In the genomic region with DNA sequence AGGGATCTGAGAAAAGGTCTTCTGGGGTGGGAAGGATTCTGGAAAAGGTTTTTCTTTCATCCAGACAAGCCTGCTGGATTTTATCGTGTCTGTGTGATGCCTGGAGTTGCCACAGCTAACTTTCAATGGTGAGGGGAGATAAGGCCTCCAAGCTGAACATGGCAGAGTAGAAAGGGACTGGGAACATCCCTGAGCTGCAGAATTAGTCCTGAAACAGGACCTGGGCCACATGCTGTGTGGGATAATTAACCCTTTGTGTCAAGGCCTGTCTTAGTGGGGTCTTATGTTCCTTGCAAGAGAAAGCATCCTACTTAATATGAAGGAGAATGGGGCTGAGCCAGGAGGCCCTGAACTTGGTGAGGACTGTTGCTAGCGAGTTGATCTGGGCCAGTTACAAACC, we compare ENCODE assay signal across 35 cellular contexts.
"Had no signal": no experiment of that assay in that cellular context is flagged by ENCODE, and none has a peak within 500 bp of the region (broad histone marks: within the 10 kb centered on the region; RNA-seq: fewer than 3 reads in every experiment).

No MANE protein-coding gene starts in this region.

- H3K4me3 Mint-ChIP-seq: activated CD8-positive, alpha-beta memory T cell treated with anti-CD3 and anti-CD28 coated beads, Interleukin-2, amount 10 ng/mL, durations not matched to agents 7 days and 5 days; activated CD8-positive, alpha-beta T cell treated with anti-CD3 and anti-CD28 coated beads for 36 hours; activated naive CD4-positive, alpha-beta T cell treated with anti-CD3 and anti-CD28 coated beads for 36 hours; activated naive CD4-positive, alpha-beta T cell treated with anti-CD3 and anti-CD28 coated beads, Interleukin-2, amount 50 U/mL, for 24 hours; activated naive CD8-positive, alpha-beta T cell treated with anti-CD3 and anti-CD28 coated beads for 36 hours; activated naive CD8-positive, alpha-beta T cell treated with anti-CD3 and anti-CD28 coated beads, Interleukin-2, amount 50 U/mL, for 24 hours; activated T-helper 1 cell treated with anti-CD3 and anti-CD28 coated beads, Interleukin-12 subunit alpha, Interleukin-12 subunit beta, Interleukin-2, Interleukin-4 antibody, amounts not matched to agents 30 ng/mL and 10 ng/mL and 1 ng/mL, durations not matched to agents 14 hours and 24 hours and 36 hours; dendritic cell treated with granulocyte-macrophage colony-stimulating factor and Interleukin-4, amounts not matched to agents 40 ng/mL and 50 ng/mL, for 4 days; T-helper 17 cell; T-helper 2 cell treated with Interferon-gamma antibody and Interleukin-4, amounts not matched to agents 5 μg/mL and 100 μg/mL, for 36 hours had no signal

- H3K4me3 ChIP-seq: adrenal gland, body of pancreas, coronary artery, dorsolateral prefrontal cortex, esophagus squamous epithelium, gastroesophageal sphincter had no signal

- H3K36me3 Mint-ChIP-seq: activated CD8-positive, alpha-beta memory T cell treated with anti-CD3 and anti-CD28 coated beads, Interleukin-2, amount 10 ng/mL, durations not matched to agents 7 days and 5 days; activated naive CD4-positive, alpha-beta T cell treated with anti-CD3 and anti-CD28 coated beads, Interleukin-2, amount 50 U/mL, for 24 hours; activated naive CD8-positive, alpha-beta T cell treated with anti-CD3 and anti-CD28 coated beads for 36 hours had no signal

- H3K27ac Mint-ChIP-seq: activated CD8-positive, alpha-beta memory T cell treated with anti-CD3 and anti-CD28 coated beads, Interleukin-2, amount 10 ng/mL, durations not matched to agents 7 days and 5 days; activated CD8-positive, alpha-beta T cell treated with anti-CD3 and anti-CD28 coated beads for 36 hours; activated naive CD4-positive, alpha-beta T cell treated with anti-CD3 and anti-CD28 coated beads for 36 hours; activated naive CD4-positive, alpha-beta T cell treated with anti-CD3 and anti-CD28 coated beads, Interleukin-2, amount 50 U/mL, for 24 hours; activated naive CD8-positive, alpha-beta T cell treated with anti-CD3 and anti-CD28 coated beads for 36 hours; activated naive CD8-positive, alpha-beta T cell treated with anti-CD3 and anti-CD28 coated beads, Interleukin-2, amount 50 U/mL, for 24 hours; activated T-helper 1 cell treated with anti-CD3 and anti-CD28 coated beads, Interleukin-12 subunit alpha, Interleukin-12 subunit beta, Interleukin-2, Interleukin-4 antibody, amounts not matched to agents 30 ng/mL and 10 ng/mL and 1 ng/mL, durations not matched to agents 14 hours and 24 hours and 36 hours; activated T-helper 2 cell treated with anti-CD3 and anti-CD28 coated beads, Interferon-gamma antibody, Interleukin-2, Interleukin-4, amounts not matched to agents 10 μg/mL and 5 μg/mL and 100 μg/mL, durations not matched to agents 14 hours and 24 hours and 36 hours; dendritic cell treated with granulocyte-macrophage colony-stimulating factor and Interleukin-4, amounts not matched to agents 40 ng/mL and 50 ng/mL, for 4 days; T-helper 17 cell; T-helper 2 cell treated with Interferon-gamma antibody and Interleukin-4, amounts not matched to agents 5 μg/mL and 100 μg/mL, for 36 hours had no signal

- H3K27me3 ChIP-seq: adrenal gland, body of pancreas, dorsolateral prefrontal cortex, esophagus squamous epithelium, gastroesophageal sphincter had no signal

- DNase-seq: activated CD4-positive, alpha-beta T cell treated with anti-CD3 and anti-CD28 coated beads for 1 hour; activated CD4-positive, alpha-beta T cell treated with anti-CD3 and anti-CD28 coated beads for 48 hours; activated CD4-positive, alpha-beta T cell treated with anti-CD3 and anti-CD28 coated beads, Interleukin-2, amount 50 U/mL, for 1 hour; activated CD4-positive, alpha-beta T cell treated with anti-CD3 and anti-CD28 coated beads, Interleukin-2, amount 50 U/mL, for 48 hours; activated CD8-positive, alpha-beta memory T cell treated with anti-CD3 and anti-CD28 coated beads, Interleukin-2, amount 10 ng/mL, durations not matched to agents 7 days and 5 days; activated CD8-positive, alpha-beta memory T cell treated with anti-CD3 and anti-CD28 coated beads, Interleukin-2, amount 50 U/mL, for 4 hours; activated CD8-positive, alpha-beta T cell treated with anti-CD3 and anti-CD28 coated beads for 36 hours; activated effector memory CD4-positive, alpha-beta T cell treated with anti-CD3 and anti-CD28 coated beads, Interleukin-2, amount 50 U/mL, for 16 hours; activated naive CD4-positive, alpha-beta T cell treated with anti-CD3 and anti-CD28 coated beads for 36 hours; activated naive CD8-positive, alpha-beta T cell treated with anti-CD3 and anti-CD28 coated beads for 36 hours; activated naive CD8-positive, alpha-beta T cell treated with anti-CD3 and anti-CD28 coated beads, Interleukin-2, amount 50 U/mL, for 24 hours; activated T-cell treated with anti-CD3 and anti-CD28 coated beads, Interleukin-2, amount 50 U/mL, for 1 hour; activated T-cell treated with anti-CD3 and anti-CD28 coated beads, Interleukin-2, amount 50 U/mL, for 48 hours; amygdala; aorta; body of pancreas; central memory CD4-positive, alpha-beta T cell; cerebellar nuclear complex; dorsolateral prefrontal cortex; effector memory CD4-positive, alpha-beta T cell; esophagus squamous epithelium; foreskin melanocyte; T-helper 1 cell; T-helper 17 cell; T1000 had no signal

- H3K4me1 ChIP-seq: body of pancreas, gastroesophageal sphincter had no signal

- FAIRE-seq: endothelial cell of umbilical vein had no signal

- H3K9me3 Mint-ChIP-seq: activated CD8-positive, alpha-beta T cell treated with anti-CD3 and anti-CD28 coated beads for 36 hours; activated naive CD4-positive, alpha-beta T cell treated with anti-CD3 and anti-CD28 coated beads for 36 hours; activated naive CD4-positive, alpha-beta T cell treated with anti-CD3 and anti-CD28 coated beads, Interleukin-2, amount 50 U/mL, for 24 hours; activated naive CD8-positive, alpha-beta T cell treated with anti-CD3 and anti-CD28 coated beads for 36 hours; activated naive CD8-positive, alpha-beta T cell treated with anti-CD3 and anti-CD28 coated beads, Interleukin-2, amount 50 U/mL, for 24 hours; activated T-helper 1 cell treated with anti-CD3 and anti-CD28 coated beads, Interleukin-12 subunit alpha, Interleukin-12 subunit beta, Interleukin-2, Interleukin-4 antibody, amounts not matched to agents 30 ng/mL and 10 ng/mL and 1 ng/mL, durations not matched to agents 14 hours and 24 hours and 36 hours; activated T-helper 2 cell treated with anti-CD3 and anti-CD28 coated beads, Interferon-gamma antibody, Interleukin-2, Interleukin-4, amounts not matched to agents 10 μg/mL and 5 μg/mL and 100 μg/mL, durations not matched to agents 14 hours and 24 hours and 36 hours; dendritic cell treated with granulocyte-macrophage colony-stimulating factor and Interleukin-4, amounts not matched to agents 40 ng/mL and 50 ng/mL, for 4 days; T-helper 2 cell treated with Interferon-gamma antibody and Interleukin-4, amounts not matched to agents 5 μg/mL and 100 μg/mL, for 36 hours had no signal

- H3K36me3 ChIP-seq: adrenal gland, gastroesophageal sphincter had no signal

- H3K4me1 Mint-ChIP-seq: activated CD8-positive, alpha-beta memory T cell treated with anti-CD3 and anti-CD28 coated beads, Interleukin-2, amount 10 ng/mL, durations not matched to agents 7 days and 5 days; activated naive CD4-positive, alpha-beta T cell treated with anti-CD3 and anti-CD28 coated beads, Interleukin-2, amount 50 U/mL, for 24 hours; activated naive CD8-positive, alpha-beta T cell treated with anti-CD3 and anti-CD28 coated beads for 36 hours; activated naive CD8-positive, alpha-beta T cell treated with anti-CD3 and anti-CD28 coated beads, Interleukin-2, amount 50 U/mL, for 24 hours; T-helper 17 cell had no signal

- H3K27ac ChIP-seq: adrenal gland, body of pancreas, coronary artery, epithelial cell of prostate, esophagus squamous epithelium, gastroesophageal sphincter had no signal

- ATAC-seq: activated CD8-positive, alpha-beta memory T cell treated with anti-CD3 and anti-CD28 coated beads, Interleukin-2, amount 10 ng/mL, durations not matched to agents 7 days and 5 days; activated CD8-positive, alpha-beta T cell treated with anti-CD3 and anti-CD28 coated beads for 36 hours; activated naive CD8-positive, alpha-beta T cell treated with anti-CD3 and anti-CD28 coated beads, Interleukin-2, amount 50 U/mL, for 24 hours; body of pancreas; gastroesophageal sphincter; T-helper 17 cell had no signal

- H3K9me3 ChIP-seq: adrenal gland, body of pancreas, esophagus squamous epithelium, gastroesophageal sphincter had no signal
